ENCODE assay signal across 19 cellular contexts in the genomic region with DNA sequence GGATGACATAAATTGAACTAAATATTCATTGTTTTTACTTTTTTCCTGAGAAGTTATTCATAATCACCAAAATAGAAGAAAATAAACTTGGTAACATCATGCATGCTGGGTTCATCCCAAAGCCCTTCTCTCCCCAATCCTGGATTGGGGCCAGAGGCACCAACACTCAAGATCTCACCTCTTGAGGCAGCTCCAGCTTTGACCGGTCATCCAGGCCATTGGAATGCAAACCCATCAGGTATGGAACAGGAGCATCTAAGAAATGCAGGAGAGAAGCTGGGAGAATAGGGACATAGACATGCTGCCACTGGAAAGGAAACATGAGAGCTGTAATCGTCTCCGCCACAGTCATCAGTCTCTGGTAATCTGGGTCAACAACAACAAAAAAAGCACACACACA.
"Had no signal": no experiment of that assay in that cellular context is flagged by ENCODE, and none has a peak within 500 bp of the region (broad histone marks: within the 10 kb centered on the region; RNA-seq: fewer than 3 reads in every experiment).

No MANE protein-coding gene starts in this region.

- H3K4me2 ChIP-seq: hepatocyte had no signal

- H3K27ac Mint-ChIP-seq: mesothelial cell of epicardium had no signal

- H3K4me3 Mint-ChIP-seq: mesothelial cell of epicardium had no signal

- H3K9me3 ChIP-seq: esophagus squamous epithelium, gastroesophageal sphincter, heart left ventricle, left lung, lower lobe of right lung, mucosa of descending colon had no signal

- ATAC-seq: gastroesophageal sphincter, heart left ventricle, left cardiac atrium, left lung, left ventricle myocardium superior, lower lobe of right lung, mucosa of descending colon had no signal

- H3K4me3 ChIP-seq: coronary artery, dorsolateral prefrontal cortex, esophagus squamous epithelium, gastroesophageal sphincter, heart left ventricle, hepatocyte, left lung, lower lobe of right lung, mucosa of descending colon had no signal

- H3K4me1 ChIP-seq: esophagus squamous epithelium, gastroesophageal sphincter, left lung, lower lobe of right lung had no signal

- H3K4me1 Mint-ChIP-seq: mesothelial cell of epicardium had no signal

- H3K27ac ChIP-seq: coronary artery, esophagus squamous epithelium, gastroesophageal sphincter, heart left ventricle, hepatocyte, left lung, lower lobe of right lung had no signal

- DNase-seq: dermis blood vessel endothelial cell; dorsolateral prefrontal cortex; effector CD4-positive, alpha-beta T cell; effector memory CD4-positive, alpha-beta T cell; esophagus squamous epithelium; foreskin fibroblast; foreskin melanocyte; heart left ventricle; hypothalamus; left cardiac atrium; left lung; left ventricle myocardium superior; lower lobe of right lung; mesenchymal stem cell; mucosa of descending colon had no signal

- H3K27me3 ChIP-seq: dorsolateral prefrontal cortex, esophagus squamous epithelium, gastroesophageal sphincter, heart left ventricle, hepatocyte, left lung had no signal

- H2AFZ ChIP-seq: hepatocyte had no signal
